29 cellular contexts compared by ENCODE assay signal in the genomic region with DNA sequence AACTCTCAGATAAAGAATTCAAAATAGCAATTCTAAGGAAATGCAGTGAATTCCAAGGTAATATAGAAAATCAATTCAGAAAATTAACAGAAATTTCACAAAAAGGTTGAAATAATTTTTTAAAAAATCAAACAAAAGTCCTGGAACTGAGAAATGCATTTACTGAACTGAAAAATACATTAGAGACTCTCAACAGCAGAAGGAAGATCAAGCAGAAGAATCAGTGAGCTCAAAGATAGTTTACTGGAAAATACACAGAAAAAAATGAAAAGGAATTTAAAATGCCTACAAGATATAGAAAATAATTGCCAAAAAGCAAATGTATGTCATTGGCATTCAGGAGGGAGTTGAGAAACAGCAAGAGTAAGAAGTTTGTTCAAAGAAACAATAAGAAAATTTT.
"Had no signal": no experiment of that assay in that cellular context is flagged by ENCODE, and none has a peak within 500 bp of the region (broad histone marks: within the 10 kb centered on the region; RNA-seq: fewer than 3 reads in every experiment).

No MANE protein-coding gene starts in this region.

- H3K36me3 ChIP-seq: colonic mucosa, esophagus muscularis mucosa, esophagus squamous epithelium, gastrocnemius medialis, gastroesophageal sphincter, heart left ventricle, heart right ventricle had no signal

- FAIRE-seq: colon, endometrium, endothelial cell of umbilical vein, frontal cortex had no signal

- H3K4me3 ChIP-seq: colonic mucosa, coronary artery, dorsolateral prefrontal cortex, esophagus muscularis mucosa, esophagus squamous epithelium, gastrocnemius medialis, gastroesophageal sphincter, heart left ventricle, heart right ventricle had no signal

- H3K4me1 ChIP-seq: colonic mucosa, esophagus muscularis mucosa, esophagus squamous epithelium, foreskin keratinocyte, gastrocnemius medialis, gastroesophageal sphincter, heart left ventricle, heart right ventricle had no signal

- H3K27ac Mint-ChIP-seq: dendritic cell treated with granulocyte-macrophage colony-stimulating factor and Interleukin-4, amounts not matched to agents 40 ng/mL and 50 ng/mL, for 4 days; effector memory CD8-positive, alpha-beta T cell; endodermal cell had no signal

- H3K27me3 ChIP-seq: colonic mucosa had no signal

- H3K9me3 ChIP-seq: colonic mucosa had no signal

- H3K27ac ChIP-seq: colonic mucosa, coronary artery, dorsolateral prefrontal cortex, epithelial cell of prostate, esophagus muscularis mucosa, esophagus squamous epithelium, foreskin keratinocyte, gastrocnemius medialis, gastroesophageal sphincter, heart left ventricle, heart right ventricle had no signal

- H3K4me3 Mint-ChIP-seq: dendritic cell treated with granulocyte-macrophage colony-stimulating factor and Interleukin-4, amounts not matched to agents 40 ng/mL and 50 ng/mL, for 4 days; effector memory CD8-positive, alpha-beta T cell; endodermal cell had no signal

- DNase-seq: colonic mucosa; cortex of kidney; dermis blood vessel endothelial cell; dorsolateral prefrontal cortex; effector CD4-positive, alpha-beta T cell; effector CD8-positive, alpha-beta T cell; effector memory CD4-positive, alpha-beta T cell; effector memory CD8-positive, alpha-beta T cell; endodermal cell; erythroblast; esophagus squamous epithelium; foreskin fibroblast; foreskin keratinocyte; foreskin melanocyte; gastrocnemius medialis; glutamatergic neuron; head of caudate nucleus; heart left ventricle; heart right ventricle had no signal

- ATAC-seq: effector memory CD8-positive, alpha-beta T cell; esophagus mucosa; foreskin keratinocyte; gastrocnemius medialis; gastroesophageal sphincter; heart left ventricle; heart right ventricle had no signal
